ENCODE assay signal across 12 cellular contexts in the genomic region with DNA sequence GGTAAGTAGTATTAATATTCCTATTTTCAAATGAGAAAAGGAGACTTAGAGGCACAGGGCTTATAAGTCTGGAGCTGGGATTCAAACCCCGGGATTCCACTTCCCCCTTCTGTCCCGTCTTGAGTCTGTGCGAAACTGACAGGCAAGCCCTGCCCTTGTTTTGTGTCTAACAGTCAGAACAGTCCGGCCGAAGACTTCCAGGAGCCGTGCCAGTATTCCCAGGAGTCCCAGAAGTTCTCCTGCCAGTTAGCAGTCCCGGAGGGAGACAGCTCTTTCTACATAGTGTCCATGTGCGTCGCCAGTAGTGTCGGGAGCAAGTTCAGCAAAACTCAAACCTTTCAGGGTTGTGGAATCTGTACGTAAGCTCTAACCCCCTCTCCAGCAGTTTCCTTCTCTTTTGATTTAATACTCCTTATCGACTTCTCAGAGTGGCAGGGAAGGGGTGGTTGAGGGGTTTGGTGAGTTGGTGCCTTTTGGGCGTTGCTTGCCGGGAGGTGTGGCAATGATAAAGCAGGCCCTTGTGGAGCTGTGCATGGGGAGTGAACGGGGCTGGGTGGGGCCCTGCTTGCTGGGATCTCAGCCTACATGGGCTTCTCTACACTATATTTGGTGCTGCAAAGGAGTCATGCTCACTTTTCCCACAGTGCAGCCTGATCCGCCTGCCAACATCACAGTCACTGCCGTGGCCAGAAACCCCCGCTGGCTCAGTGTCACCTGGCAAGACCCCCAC. TPM values are rescaled to one million over a fixed set of nuclear protein-coding genes. Genes with fewer than 3 reads are reported as not detected.
A peak's percentile ranks its signal among the peaks of the same experiment; 100 is the strongest.
DNase-seq lines count a peak whose midpoint lies in the region; ATAC-seq, FAIRE-seq and TF ChIP-seq lines count a peak whose summit lies in the region.
"Had no signal": no experiment of that assay in that cellular context is flagged by ENCODE, and none has a peak within 500 bp of the region (broad histone marks: within the 10 kb centered on the region; RNA-seq: fewer than 3 reads in every experiment).

No MANE protein-coding gene starts in this region.

- H3K9ac ChIP-seq in liver (ENCODE audit: low read depth in 1 of 2, low read length in 2 of 2): no peak overlapping the region
- H3K9ac ChIP-seq in HepG2 (ENCODE audit: insufficient read depth, low read depth, low read length): no peak overlapping the region
- no peak overlapping the region for H3K9ac ChIP-seq in neuronal stem cell (ENCODE audit: low read depth, low read length, poor library complexity)

- H4K8ac ChIP-seq in neuronal stem cell (ENCODE audit: low read depth, low read length): no peak overlapping the region

- no peak for ATAC-seq in HepG2
- ATAC-seq in gastroesophageal sphincter: peak; percentile 89
- ATAC-seq in aorta (ENCODE audit: low FRiP score): peak; percentile 88
- no peak for ATAC-seq in GM18502 (IDR thresholded peaks at IDR 0.05; ENCODE audit: poor library complexity, unreplicated experiment)

- in situ Hi-C loops in HepG2 (cut with HindIII; ENCODE audit: extremely low pct_ligation_motif_present, low pct_unique_long_range_greater_than_20kb): no loop called here

- H3K79me2 ChIP-seq in HepG2 (ENCODE audit: insufficient read depth, low read length): no peaks in the 10 kb centered on the region
- H3K79me2 ChIP-seq in OCI-LY7 (ENCODE audit: insufficient read depth, low read depth, low read length): no peaks in the 10 kb centered on the region

- no peak for FAIRE-seq in HepG2 (lab: Jason Lieb, UNC)

- H4K91ac ChIP-seq in neuronal stem cell (ENCODE audit: low read depth, low read length, poor library complexity): no peak overlapping the region

- POLR2A ChIA-PET in HepG2 (lab: Yijun Ruan, JAX): no interaction called here
- POLR2A ChIA-PET in OCI-LY7 (lab: Charles Lee): interaction anchor here (1.0 kb wide), 1 partner anchor 33 kb away, joined by 4 read pairs; no protein-coding TSS in a partner anchor

- H3K4ac ChIP-seq in neuronal stem cell (ENCODE audit: low read length): no peak overlapping the region

- H3K18ac ChIP-seq in neuronal stem cell (ENCODE audit: low read length): peak overlapping the region; percentile 33

- H3K27me3 ChIP-seq in liver (ENCODE audit: control insufficient read depth in 4 of 4, insufficient read depth in 4 of 4, low read length in 3 of 4): no peaks in the 10 kb centered on the region
- H3K27me3 ChIP-seq in HepG2 (ENCODE audit: control insufficient read depth in 1 of 2, insufficient read depth in 2 of 2, low read length in 2 of 2): no peaks in the 10 kb centered on the region
- H3K27me3 ChIP-seq in gastroesophageal sphincter: no peaks in the 10 kb centered on the region
- H3K27me3 ChIP-seq in neuronal stem cell (ENCODE audit: control insufficient read depth in 3 of 3, insufficient read depth in 3 of 3, low read depth in 1 of 3, low read length in 3 of 3): no peaks in the 10 kb centered on the region
- H3K27me3 ChIP-seq in aorta (ENCODE audit: control insufficient read depth in 1 of 2, insufficient read depth in 2 of 2, low read length in 1 of 2): no peaks in the 10 kb centered on the region

- H4K20me1 ChIP-seq in HepG2 (ENCODE audit: insufficient read depth, low read length) (no peaks in the 10 kb centered on the region), OCI-LY7 (ENCODE audit: insufficient read depth, low read length) (no peaks in the 10 kb centered on the region)

- H3K79me1 ChIP-seq in neuronal stem cell (ENCODE audit: low read depth, low read length): no peaks in the 10 kb centered on the region

- H3K27ac ChIP-seq in liver (ENCODE audit: low read depth in 1 of 2, low read length in 2 of 2) (peak overlapping the region in 1 of 2 donors; percentile 16), HepG2 (ENCODE audit: extremely low read length, insufficient read depth, low read length) (no peak overlapping the region), gastroesophageal sphincter (peak overlapping the region; percentile 84 to 97 (median 94)), neuronal stem cell (replicated peaks; ENCODE audit: low read length) (no peak overlapping the region), aorta (ENCODE audit: low read depth in 1 of 2, low read length in 2 of 2) (peak overlapping the region in 1 of 2 donors; percentile 20), OCI-LY7 (ENCODE audit: low read depth, low read length, poor library complexity, severe bottlenecking) (no peak overlapping the region)

- 63% methylated on average over 18 of the region's 18 CpGs for WGBS in liver
- WGBS in HepG2 (ENCODE audit: low lambda C conversion rate): 92% methylated on average over 17 of the region's 18 CpGs
- WGBS in gastroesophageal sphincter (ENCODE audit: low coverage in 1 of 2), 2 donors: 12 to 30% methylated on average over 3 to 8 of the region's 18 CpGs
- no CpG with 5 or more reads among the region's 18 CpGs for WGBS in neuronal stem cell (ENCODE audit: extremely low coverage in 2 of 2, insufficient read length in 2 of 2, insufficient replicate concordance in 1 of 2), 2 donors
- 2 to 6% methylated on average over 18 of the region's 18 CpGs for WGBS in aorta, 2 donors

- H2BK12ac ChIP-seq in neuronal stem cell (ENCODE audit: low read length): no peak overlapping the region

- H3K4me2 ChIP-seq in HepG2 (ENCODE audit: low read depth, low read length): no peak overlapping the region
- H3K4me2 ChIP-seq in neuronal stem cell (ENCODE audit: insufficient read depth, low read length, poor library complexity, severe bottlenecking): no peak overlapping the region
- H3K4me2 ChIP-seq in OCI-LY7 (ENCODE audit: low read length): no peak overlapping the region

- TF ChIP-seq EP300 in HepG2 (IDR thresholded peaks at IDR 0.05; ENCODE audit: low read depth in 2 of 2, low read length in 2 of 2): no peak
- TF ChIP-seq EP300 in HepG2 (CRISPR knock-in tag; IDR thresholded peaks at IDR 0.05; ENCODE audit: borderline replicate concordance): no peak
- TF ChIP-seq EP300 in gastroesophageal sphincter (IDR thresholded peaks at IDR 0.05): no peak

- H3K9me2 ChIP-seq in OCI-LY7 (ENCODE audit: insufficient read depth, low read length): no peaks in the 10 kb centered on the region

- no peak overlapping the region for H2BK120ac ChIP-seq in neuronal stem cell (ENCODE audit: low read depth, low read length)

- TF ChIP-seq POLR2A in HepG2 (IDR thresholded peaks at IDR 0.05; ENCODE audit: insufficient read depth in 1 of 2, low read depth in 2 of 2, low read length in 2 of 2) (no peak), gastroesophageal sphincter (IDR thresholded peaks at IDR 0.05) (no peak)

- H3K4me3 ChIP-seq in liver (ENCODE audit: low read depth in 1 of 3, low read length in 3 of 3): no peak overlapping the region
- H3K4me3 ChIP-seq in HepG2 (replicated peaks in 1 of 3; ENCODE audit: insufficient read depth in 1 of 3, low read depth in 2 of 3, low read length in 3 of 3): no peak overlapping the region
- peak overlapping the region in 1 of 2 donors; percentile 41 for H3K4me3 ChIP-seq in gastroesophageal sphincter
- no peak overlapping the region for H3K4me3 ChIP-seq in neuronal stem cell (ENCODE audit: low read length in 2 of 2)
- H3K4me3 ChIP-seq in aorta (ENCODE audit: low read length in 2 of 2): no peak overlapping the region
- H3K4me3 ChIP-seq in OCI-LY7 (ENCODE audit: low read depth, low read length, poor library complexity, severe bottlenecking): no peak overlapping the region

- TF ChIP-seq CTCF in liver (IDR thresholded peaks at IDR 0.05; ENCODE audit: low read depth, low read length, missing input control) (no peak), HepG2 (CRISPR knock-in tag; IDR thresholded peaks at IDR 0.05) (no peak), gastroesophageal sphincter (IDR thresholded peaks at IDR 0.05) (peak in 1 of 4 experiments; percentile 15), OCI-LY7 (conservative IDR thresholded peaks at IDR 0.05; ENCODE audit: low read length) (no peak)

- CTCF ChIA-PET in HepG2 (lab: Yijun Ruan, JAX; ENCODE audit: low intra/inter-chr PET ratio, low total read pairs) (no interaction called here), OCI-LY7 (lab: Charles Lee; ENCODE audit: unreplicated experiment) (no interaction called here)

- TF ChIP-seq RAD21 in liver (IDR thresholded peaks at IDR 0.05) (peak in 1 of 2 donors; percentile 13), HepG2 (CRISPR knock-in tag; IDR thresholded peaks at IDR 0.05) (no peak)

- H3K9me3 ChIP-seq in liver (ENCODE audit: control insufficient read depth in 4 of 4, low read length in 3 of 4) (no peaks in the 10 kb centered on the region), HepG2 (ENCODE audit: low read length) (no peaks in the 10 kb centered on the region), gastroesophageal sphincter (no peaks in the 10 kb centered on the region), neuronal stem cell (replicated peaks in 1 of 2; ENCODE audit: control insufficient read depth in 2 of 2, insufficient read depth in 1 of 2, low read depth in 1 of 2, low read length in 2 of 2) (no peaks in the 10 kb centered on the region), aorta (ENCODE audit: control insufficient read depth, low read length) (no peaks in the 10 kb centered on the region), OCI-LY7 (ENCODE audit: low read length) (no peaks in the 10 kb centered on the region)

- H2BK5ac ChIP-seq in neuronal stem cell (ENCODE audit: low read length): no peak overlapping the region

- H3K4me1 ChIP-seq in liver (ENCODE audit: control insufficient read depth in 4 of 4, insufficient read depth in 4 of 4, low read length in 3 of 4) (peaks cover 1 to 45% (median 25%) of the 10 kb centered on the region in 4 donors), HepG2 (ENCODE audit: insufficient read depth, low read length) (peaks cover 19% of the 10 kb centered on the region), gastroesophageal sphincter (peaks cover 6 to 100% (median 24%) of the 10 kb centered on the region in 3 donors), neuronal stem cell (ENCODE audit: control insufficient read depth in 2 of 2, insufficient read depth in 1 of 2, low read depth in 1 of 2, low read length in 2 of 2) (peaks cover 5 to 27% of the 10 kb centered on the region in 2 donors), aorta (ENCODE audit: control insufficient read depth in 1 of 2, insufficient read depth in 2 of 2, low read length in 2 of 2) (no peaks in the 10 kb centered on the region), OCI-LY7 (ENCODE audit: insufficient read depth, low read length, poor library complexity, severe bottlenecking) (no peaks in the 10 kb centered on the region)

- no peak overlapping the region for H2AK5ac ChIP-seq in neuronal stem cell (ENCODE audit: low read depth, low read length)

- H3K14ac ChIP-seq in neuronal stem cell (ENCODE audit: low read length): no peak overlapping the region

- H3K36me3 ChIP-seq in liver (ENCODE audit: control insufficient read depth in 4 of 4, insufficient read depth in 3 of 4, low read depth in 1 of 4, low read length in 3 of 4): peaks cover 5 to 67% (median 49%) of the 10 kb centered on the region in 4 donors
- H3K36me3 ChIP-seq in HepG2 (replicated peaks in 1 of 2; ENCODE audit: control insufficient read depth in 1 of 2, insufficient read depth in 2 of 2, low read length in 2 of 2): no peaks in the 10 kb centered on the region; a peak in 2 of 5 replicates
- H3K36me3 ChIP-seq in gastroesophageal sphincter: peaks cover 0 to 60% of the 10 kb centered on the region in 2 donors
- no peaks in the 10 kb centered on the region for H3K36me3 ChIP-seq in neuronal stem cell (replicated peaks in 1 of 2; ENCODE audit: control insufficient read depth in 2 of 2, insufficient read depth in 2 of 2, low read length in 2 of 2)
- H3K36me3 ChIP-seq in aorta (ENCODE audit: control insufficient read depth in 1 of 2, insufficient read depth in 2 of 2, low read length in 1 of 2): no peaks in the 10 kb centered on the region
- H3K36me3 ChIP-seq in OCI-LY7 (ENCODE audit: insufficient read depth, low read length): no peaks in the 10 kb centered on the region

- H2BK15ac ChIP-seq in neuronal stem cell (ENCODE audit: low read length): no peak overlapping the region

- no peak overlapping the region for H2AFZ ChIP-seq in HepG2 (ENCODE audit: low read length)
- H2AFZ ChIP-seq in neuronal stem cell (ENCODE audit: low read length): peak overlapping the region; percentile 71
- no peak overlapping the region for H2AFZ ChIP-seq in OCI-LY7 (ENCODE audit: low read length)

- no peak overlapping the region for H3K23ac ChIP-seq in neuronal stem cell (ENCODE audit: low read depth, low read length, poor library complexity)

- DNase-seq in HepG2 (ENCODE audit: low spot score) (no peak), neuronal stem cell (ENCODE audit: low spot score) (no peak), aorta (peak; percentile 83 to 87), NAMALWA (ENCODE audit: low spot score) (no peak), OCI-LY7 (ENCODE audit: low spot score) (no peak)
- DNase-seq: effector CD4-positive, alpha-beta T cell; naive B cell; NCI-H1436; SHP77 had no signal

- intact Hi-C loops in HepG2 (cut with micrococcal nuclease; ENCODE audit: unreplicated experiment): no loop called here
- intact Hi-C loops in aorta (cut with DNase I): no loop called here
- intact Hi-C loops in OCI-LY7 (cut with micrococcal nuclease; ENCODE audit: unreplicated experiment): no loop called here

- no TSS peak for BruUV-seq in HepG2 (replicated peaks; lab: Mats Ljungman, UMichigan)
- no TSS peak for BruUV-seq in OCI-LY7 (replicated peaks; lab: Mats Ljungman, UMichigan)

RNA-seq across cellular contexts. Expression of a gene that starts 29.4 kb away (rescaled TPM):
- total RNA-seq in liver (10 to 100 TPM; 47.0 to 67.6 TPM), HepG2 (2016; rRNA removed; fragmentation: Illumina TruSeq; extraction: Trizol) (3.5 and 5.0 TPM in 2 replicates), gastroesophageal sphincter (10 to 100 TPM; 44.7 to 59.4 (median 55.5) TPM), aorta (10 to 100 TPM; 16.5 to 18.2 TPM), OCI-LY7 (2022) (not detected in 2 replicates)
- polyA plus RNA-seq in liver (10 to 100 TPM; 18.8 to 23.6 TPM), HepG2 (2011; rRNA removed) (24.5 and 30.5 TPM in 2 replicates), aorta (1 to 10 TPM; 3.6 to 6.6 TPM)
- total RNA-seq in HepG2 (2016; cell fraction: cytosol; rRNA removed; fragmentation: Illumina TruSeq; extraction: Trizol; ENCODE audit: low read depth): 0.71 and 0.91 TPM in 2 replicates
- 1.9 and 4.6 TPM in 2 replicates for total RNA-seq in HepG2 (2016; cell fraction: insoluble cytoplasmic fraction; rRNA removed; fragmentation: Illumina TruSeq; extraction: Trizol)
- total RNA-seq in HepG2 (2016; cell fraction: membrane; rRNA removed; fragmentation: Illumina TruSeq; extraction: Trizol): 1.2 and 1.3 TPM in 2 replicates
- total RNA-seq in HepG2 (2016; cell fraction: nucleus; rRNA removed; fragmentation: Illumina TruSeq; extraction: Trizol): 3.7 and 4.0 TPM in 2 replicates
- 15.2 and 20.2 TPM in 2 replicates for polyA plus RNA-seq in HepG2 (2011; cell fraction: cytosol; rRNA removed)
- 15.9 and 16.7 TPM in 2 replicates for polyA plus RNA-seq in HepG2 (2011; cell fraction: nucleus; rRNA removed)
- polyA plus RNA-seq in HepG2 (2012): 13.7 and 18.5 TPM in 2 replicates
- polyA plus RNA-seq in HepG2 (2016; cell fraction: cytosol; fragmentation: Illumina TruSeq; extraction: Trizol; ENCODE audit: low read depth): 0.28 and 0.32 TPM in 2 replicates
- polyA plus RNA-seq in HepG2 (2016; cell fraction: insoluble cytoplasmic fraction; fragmentation: Illumina TruSeq; extraction: Trizol; ENCODE audit: low read depth): 1.4 and 2.1 TPM in 2 replicates
- 0.60 and 0.65 TPM in 2 replicates for polyA plus RNA-seq in HepG2 (2016; cell fraction: membrane; fragmentation: Illumina TruSeq; extraction: Trizol; ENCODE audit: low read depth)
- 4.0 and 4.9 TPM in 2 replicates for polyA plus RNA-seq in HepG2 (2016; cell fraction: nucleus; fragmentation: Illumina TruSeq; extraction: Trizol; ENCODE audit: insufficient read depth, low read depth)
- 13.3 and 63.4 TPM in 2 replicates for polyA minus RNA-seq in HepG2 (2011; rRNA and poly(A)+ RNA removed; ENCODE audit: low replicate concordance)
- 10.3 and 13.7 TPM in 2 replicates for polyA minus RNA-seq in HepG2 (2011; cell fraction: cytosol; rRNA and poly(A)+ RNA removed)
- 13.4 and 13.8 TPM in 2 replicates for polyA minus RNA-seq in HepG2 (2011; cell fraction: nucleus; rRNA and poly(A)+ RNA removed)
- polyA plus RNA-seq in neuronal stem cell (2013, experiment 1 of 2): 0.08 TPM
- 0.10 TPM for polyA plus RNA-seq in neuronal stem cell (2013, experiment 2 of 2)
- total RNA-seq in OCI-LY7 (2014; rRNA removed; shearing (Covaris generic)): not detected in 2 replicates

Comparison
In these comparisons a context has a peak if more than half of its experiments do, and no peak if none do; other contexts are left out.
1. H3K27ac ChIP-seq: peak in gastroesophageal sphincter (4 of 4); none in HepG2 (single experiment), neuronal stem cell (single experiment) and OCI-LY7 (single experiment).
2. ATAC-seq: peak in gastroesophageal sphincter (single experiment) and aorta (single experiment); none in HepG2 (single experiment) and GM18502 (single experiment).
3. DNase-seq: peak in aorta (2 of 2); none in HepG2 (single experiment), neuronal stem cell (single experiment), NAMALWA (single experiment) and OCI-LY7 (single experiment).